In genomic region chr2:37666772-37667171, GRCh38 we compare ENCODE assay signal across 14 cellular contexts. TPM values are rescaled to one million over a fixed set of nuclear protein-coding genes. Genes with fewer than 3 reads are reported as not detected.
DNase-seq lines count a peak whose midpoint lies in the region; ATAC-seq, FAIRE-seq and TF ChIP-seq lines count a peak whose summit lies in the region.
"Had no signal": no experiment of that assay in that cellular context is flagged by ENCODE, and none has a peak within 500 bp of the region (broad histone marks: within the 10 kb centered on the region; RNA-seq: fewer than 3 reads in every experiment).

No MANE protein-coding gene starts in this region.

- H3K18ac ChIP-seq in mesenchymal stem cell (ENCODE audit: low read depth in 1 of 2, low read length in 2 of 2) = peak overlapping the region; percentile 6 to 35

- TF ChIP-seq CTCF in WI38 (IDR thresholded peaks at IDR 0.05; ENCODE audit: low read depth, low read length) = no peak
- no peak for TF ChIP-seq CTCF in tibial artery (IDR thresholded peaks at IDR 0.05)
- TF ChIP-seq CTCF in kidney (IDR thresholded peaks at IDR 0.05; ENCODE audit: borderline replicate concordance, extremely low read depth, insufficient read depth) = no peak

- H3K9ac ChIP-seq in mesenchymal stem cell (ENCODE audit: low read length) (no peak overlapping the region), kidney (ENCODE audit: low read length in 2 of 2) (no peak overlapping the region)

- no peak for FAIRE-seq in kidney (lab: Jason Lieb, UNC)
- FAIRE-seq: bronchial epithelial cell had no signal

- H3K4me3 ChIP-seq in WI38 (ENCODE audit: low read depth, low read length) = peak overlapping the region; percentile 97
- no peak overlapping the region for H3K4me3 ChIP-seq in mesenchymal stem cell (ENCODE audit: insufficient read depth in 1 of 2, low read depth in 1 of 2, low read length in 2 of 2)
- H3K4me3 ChIP-seq in tibial artery = peak overlapping the region in 1 of 2 donors; percentile 74
- no peak overlapping the region for H3K4me3 ChIP-seq in kidney (ENCODE audit: low read length in 2 of 2)

- H2BK120ac ChIP-seq in mesenchymal stem cell (ENCODE audit: low read depth, low read length) = no peak overlapping the region

- no peaks in the 10 kb centered on the region for H3K27me3 Mint-ChIP-seq in activated naive CD4-positive, alpha-beta T cell treated with anti-CD3 and anti-CD28 coated beads, Interleukin-2, amount 50 U/mL, for 24 hours

- H3K79me1 ChIP-seq in mesenchymal stem cell (replicated peaks; ENCODE audit: low read length, poor library complexity, severe bottlenecking) = no peaks in the 10 kb centered on the region

- H2AFZ ChIP-seq in mesenchymal stem cell (ENCODE audit: low read depth, low read length) = no peak overlapping the region

- peak overlapping the region; percentile 44 for H4K91ac ChIP-seq in mesenchymal stem cell (ENCODE audit: low read length)

- no peaks in the 10 kb centered on the region for H3K9me3 Mint-ChIP-seq in activated naive CD4-positive, alpha-beta T cell treated with anti-CD3 and anti-CD28 coated beads, Interleukin-2, amount 50 U/mL, for 24 hours
- H3K9me3 Mint-ChIP-seq in activated naive CD4-positive, alpha-beta T cell treated with anti-CD3 and anti-CD28 coated beads, Interleukin-2, amount 50 U/mL, for 72 hours = no peaks in the 10 kb centered on the region

- H3K27ac Mint-ChIP-seq in activated naive CD4-positive, alpha-beta T cell treated with anti-CD3 and anti-CD28 coated beads, Interleukin-2, amount 50 U/mL, for 24 hours = peak overlapping the region; percentile 55
- H3K27ac Mint-ChIP-seq in activated naive CD4-positive, alpha-beta T cell treated with anti-CD3 and anti-CD28 coated beads, Interleukin-2, amount 50 U/mL, for 72 hours = no peak overlapping the region

- WGBS in mesenchymal stem cell = 85% methylated on average over 2 of the region's 2 CpGs

- H3K4me1 Mint-ChIP-seq in activated naive CD4-positive, alpha-beta T cell treated with anti-CD3 and anti-CD28 coated beads, Interleukin-2, amount 50 U/mL, for 24 hours = peaks cover 72% of the 10 kb centered on the region

- no peak overlapping the region for H2BK5ac ChIP-seq in mesenchymal stem cell (ENCODE audit: low read depth, low read length, poor library complexity, severe bottlenecking)

- H2AK5ac ChIP-seq in mesenchymal stem cell (ENCODE audit: low read length, severe bottlenecking) = no peak overlapping the region

- H3K4me1 ChIP-seq in mesenchymal stem cell (ENCODE audit: control insufficient read depth, insufficient read depth, low read depth, low read length) (peaks cover 7% of the 10 kb centered on the region), tibial artery (peaks cover 0 to 85% (median 46%) of the 10 kb centered on the region in 4 donors), kidney (ENCODE audit: control insufficient read depth in 1 of 2, insufficient read depth in 1 of 2, low read depth in 1 of 2, low read length in 2 of 2) (peaks cover 3 to 9% of the 10 kb centered on the region in 2 donors)

- intact Hi-C loops in tibial artery (cut with DNase I; ENCODE audit: low total_unique reads) = no loop called here
- intact Hi-C loops in kidney (cut with DNase I) = no loop called here

- H3K14ac ChIP-seq in mesenchymal stem cell (ENCODE audit: low read length in 2 of 2) = no peak overlapping the region

- H3K23ac ChIP-seq in mesenchymal stem cell (ENCODE audit: low read length in 2 of 2) = no peak overlapping the region

- peaks cover 7% of the 10 kb centered on the region for H3K36me3 Mint-ChIP-seq in activated naive CD4-positive, alpha-beta T cell treated with anti-CD3 and anti-CD28 coated beads, Interleukin-2, amount 50 U/mL, for 24 hours
- H3K36me3 Mint-ChIP-seq in activated naive CD4-positive, alpha-beta T cell treated with anti-CD3 and anti-CD28 coated beads, Interleukin-2, amount 50 U/mL, for 72 hours = peaks cover 19 to 23% of the 10 kb centered on the region in 2 donors

- no peak overlapping the region for H2BK15ac ChIP-seq in mesenchymal stem cell (ENCODE audit: low read depth, poor library complexity, severe bottlenecking)

- no peaks in the 10 kb centered on the region for H3K9me3 ChIP-seq in mesenchymal stem cell (ENCODE audit: control insufficient read depth, low read length)
- H3K9me3 ChIP-seq in tibial artery = no peaks in the 10 kb centered on the region
- H3K9me3 ChIP-seq in kidney (ENCODE audit: control insufficient read depth in 1 of 2, low read length in 2 of 2) = no peaks in the 10 kb centered on the region

- ATAC-seq in activated naive CD4-positive, alpha-beta T cell treated with anti-CD3 and anti-CD28 coated beads, Interleukin-2, amount 50 U/mL, for 72 hours = no peak
- ATAC-seq in GM19397 (IDR thresholded peaks at IDR 0.05; ENCODE audit: unreplicated experiment) = no peak

- H3K4ac ChIP-seq in mesenchymal stem cell (ENCODE audit: low read depth in 1 of 2, low read length in 2 of 2) = no peak overlapping the region

- no peak overlapping the region for H3K4me3 Mint-ChIP-seq in activated naive CD4-positive, alpha-beta T cell treated with anti-CD3 and anti-CD28 coated beads, Interleukin-2, amount 50 U/mL, for 24 hours

- H3K27ac ChIP-seq in mesenchymal stem cell (ENCODE audit: low read length, poor library complexity, severe bottlenecking) (no peak overlapping the region), tibial artery (peak overlapping the region; percentile 12 to 61), kidney (ENCODE audit: low read depth in 2 of 2, low read length in 2 of 2) (no peak overlapping the region)
- H3K27ac ChIP-seq: epithelial cell of prostate had no signal

- no peaks in the 10 kb centered on the region for H3K27me3 ChIP-seq in mesenchymal stem cell (ENCODE audit: control insufficient read depth in 1 of 2, insufficient read depth in 1 of 2, low read length in 2 of 2)
- H3K27me3 ChIP-seq in tibial artery = no peaks in the 10 kb centered on the region

- DNase-seq in activated naive CD4-positive, alpha-beta T cell treated with anti-CD3 and anti-CD28 coated beads, Interleukin-2, amount 50 U/mL, for 72 hours (ENCODE audit: low spot score in 2 of 2) = no peak
- DNase-seq in mesenchymal stem cell (no peak), tibial artery (no peak), DMS53 treated with DMSO at 0.1 percent for 48 hours (lab: John Stamatoyannopoulos, UW; ENCODE audit: unreplicated experiment) (no peak), kidney (no peak)
- DNase-seq: activated effector memory CD4-positive, alpha-beta T cell treated with anti-CD3 and anti-CD28 coated beads, Interleukin-2, amount 50 U/mL, for 16 hours; EL; midbrain; NCI-H2171 treated with DMSO at 0.1 percent for 48 hours had no signal

- H3K4me2 ChIP-seq in mesenchymal stem cell (ENCODE audit: low read length, poor library complexity, severe bottlenecking) = no peak overlapping the region

- H2BK12ac ChIP-seq in mesenchymal stem cell (ENCODE audit: low read length in 2 of 2) = peak overlapping the region; percentile 11 to 57

- H4K8ac ChIP-seq in mesenchymal stem cell (ENCODE audit: low read length) = no peak overlapping the region

- H3K36me3 ChIP-seq in mesenchymal stem cell (ENCODE audit: control insufficient read depth in 1 of 2, insufficient read depth in 2 of 2, low read depth in 1 of 2, low read length in 2 of 2) (peaks cover 5 to 15% of the 10 kb centered on the region in 2 experiments), tibial artery (peaks cover 0 to 17% (median 7%) of the 10 kb centered on the region in 3 donors), kidney (ENCODE audit: control insufficient read depth in 1 of 2, insufficient read depth in 2 of 2, low read length in 2 of 2) (peaks cover 0 to 3% of the 10 kb centered on the region in 2 donors)

RNA-seq across cellular contexts. Expression of gene CDC42EP3, which starts 4.7 kb away (rescaled TPM):
- total RNA-seq in activated naive CD4-positive, alpha-beta T cell treated with anti-CD3 and anti-CD28 coated beads, Interleukin-2, amount 50 U/mL, for 72 hours = 10 to 100 TPM; 11.1 to 12.5 TPM
- polyA plus RNA-seq in mesenchymal stem cell (2013, experiment 1 of 2) = 117 TPM
- polyA plus RNA-seq in mesenchymal stem cell (2013, experiment 2 of 2) = 117 TPM
- total RNA-seq in kidney = 34.1 TPM
- polyA plus RNA-seq in kidney (ENCODE audit: insufficient read depth, low read depth, low replicate concordance) = 21.3 TPM

Comparison
In these comparisons a context has a peak if more than half of its experiments do, and no peak if none do; other contexts are left out.
1. H3K27ac ChIP-seq: peak in tibial artery (2 of 2); none in mesenchymal stem cell (single experiment) and kidney (0 of 2).